In the genomic region with DNA sequence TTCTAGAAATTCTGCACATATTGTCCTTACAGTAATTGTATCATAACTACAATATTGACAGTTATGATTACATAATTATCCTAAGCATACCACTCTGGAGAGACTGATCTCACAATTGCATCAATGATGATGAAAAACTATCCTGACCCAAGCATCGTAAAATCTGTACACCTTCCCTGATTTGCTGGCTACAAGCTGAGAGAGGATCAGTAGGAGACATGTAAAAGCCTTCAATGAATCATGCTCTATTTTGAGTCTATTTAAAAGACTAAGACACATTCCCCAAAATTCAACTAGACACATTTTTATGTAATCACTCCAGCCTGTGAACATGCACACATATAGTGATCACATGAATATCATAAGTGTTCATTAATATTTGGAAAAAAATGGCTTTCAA, we compare ENCODE assay signal across 20 cellular contexts.
"Had no signal": no experiment of that assay in that cellular context is flagged by ENCODE, and none has a peak within 500 bp of the region (broad histone marks: within the 10 kb centered on the region; RNA-seq: fewer than 3 reads in every experiment).

No MANE protein-coding gene starts in this region.

- H3K36me3 ChIP-seq: esophagus muscularis mucosa, left ventricle myocardium inferior, suprapubic skin, tibial nerve had no signal

- H3K9me3 ChIP-seq: body of pancreas, esophagus muscularis mucosa, suprapubic skin, tibial nerve had no signal

- H3K4me1 ChIP-seq: esophagus muscularis mucosa, foreskin keratinocyte, left ventricle myocardium inferior, parathyroid adenoma, suprapubic skin had no signal

- H2AFZ ChIP-seq: parathyroid adenoma had no signal

- H3K27me3 ChIP-seq: body of pancreas, esophagus muscularis mucosa, foreskin keratinocyte, suprapubic skin, tibial nerve had no signal

- H3K4me3 ChIP-seq: body of pancreas, esophagus muscularis mucosa, left ventricle myocardium inferior, skin epidermis, suprapubic skin, tibial nerve had no signal

- H3K9ac ChIP-seq: parathyroid adenoma had no signal

- DNase-seq: activated CD4-positive, alpha-beta T cell treated with anti-CD3 and anti-CD28 coated beads for 4 hours; activated CD4-positive, alpha-beta T cell treated with anti-CD3 and anti-CD28 coated beads, Interleukin-2, amount 50 U/mL, for 48 hours; activated CD4-positive, CD25-positive, alpha-beta regulatory T cell; activated CD8-positive, alpha-beta memory T cell treated with anti-CD3 and anti-CD28 coated beads, Interleukin-2, amount 50 U/mL, for 48 hours; activated naive CD4-positive, alpha-beta T cell treated with anti-CD3 and anti-CD28 coated beads for 36 hours; activated T-cell treated with anti-CD3 and anti-CD28 coated beads, Interleukin-2, amount 50 U/mL, for 48 hours; body of pancreas; effector memory CD8-positive, alpha-beta T cell; foreskin keratinocyte; left ventricle myocardium inferior; right cardiac atrium; stimulated activated CD4-positive, alpha-beta T cell treated with anti-CD3 and anti-CD28 coated beads, Interleukin-1b, Interleukin-23, amount 100 ng/mL, for 48 hours; SW 1271; T-helper 17 cell had no signal

- ATAC-seq: body of pancreas; effector memory CD8-positive, alpha-beta T cell; foreskin keratinocyte; natural killer cell treated with Interleukin-12 subunit alpha and Interleukin-12 subunit beta and Interleukin-15 and Interleukin-18, amount 100 ng/mL, for 72 hours; right cardiac atrium; T-helper 17 cell had no signal

- H3K27ac ChIP-seq: body of pancreas, esophagus muscularis mucosa, foreskin keratinocyte, left ventricle myocardium inferior, parathyroid adenoma, skin epidermis, suprapubic skin, tibial nerve had no signal
